Comparison of ENCODE assay signal across 8 cellular contexts in the genomic region with DNA sequence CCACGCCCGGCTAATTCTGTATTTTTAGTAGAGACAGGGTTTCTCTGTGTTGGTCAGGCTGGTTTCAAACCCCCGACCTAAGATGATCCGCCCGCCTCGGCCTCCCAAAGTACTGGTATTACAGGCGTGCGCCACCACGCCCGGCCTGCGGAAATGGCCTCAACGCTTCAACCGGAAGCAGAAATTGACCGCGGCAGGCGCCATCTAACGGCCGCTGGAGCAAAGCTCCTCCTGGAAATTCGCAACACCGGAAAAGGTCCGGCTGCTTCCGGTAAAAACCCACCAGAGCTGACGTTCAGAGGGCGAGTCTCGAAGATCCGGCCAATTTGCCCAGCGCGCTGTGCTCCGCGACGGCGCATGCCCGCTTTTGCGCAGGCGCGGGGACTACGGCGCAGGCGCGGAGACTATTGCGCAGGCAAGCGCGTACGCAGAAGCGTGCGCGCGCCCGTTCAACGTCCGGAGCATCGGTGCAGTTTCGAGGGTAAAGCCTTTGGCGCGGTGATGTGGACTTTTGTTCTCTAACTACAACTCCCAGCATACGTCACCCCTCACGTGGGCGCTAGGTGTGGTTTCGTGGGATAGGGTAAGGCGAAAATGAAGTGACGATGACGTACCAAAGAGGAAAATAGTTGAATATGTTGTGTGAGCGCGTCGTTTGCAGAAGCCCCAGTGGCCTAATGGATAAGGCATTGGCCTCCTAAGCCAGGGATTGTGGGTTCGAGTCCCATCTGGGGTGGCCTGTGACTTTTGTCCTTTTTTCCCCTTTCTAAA. TPM values are rescaled to one million over a fixed set of nuclear protein-coding genes. Genes with fewer than 3 reads are reported as not detected.
DNase-seq lines count a peak whose midpoint lies in the region; ATAC-seq, FAIRE-seq and TF ChIP-seq lines count a peak whose summit lies in the region.

No MANE protein-coding gene starts in this region.

- H3K4me1 Mint-ChIP-seq in CD4-positive, CD25-positive, alpha-beta regulatory T cell: peaks cover 26 to 43% (median 33%) of the 10 kb centered on the region in 4 donors

- H3K9ac ChIP-seq in HepG2 (ENCODE audit: insufficient read depth, low read depth, low read length): peak overlapping the region; percentile 100

- H3K27ac Mint-ChIP-seq in CD4-positive, CD25-positive, alpha-beta regulatory T cell: peak overlapping the region; percentile 100

- H3K79me2 ChIP-seq in HepG2 (ENCODE audit: insufficient read depth, low read length): peaks cover 12% of the 10 kb centered on the region

- CTCF ChIA-PET in HepG2 (lab: Yijun Ruan, JAX; ENCODE audit: low intra/inter-chr PET ratio, low total read pairs): no interaction called here

- ATAC-seq in CD4-positive, CD25-positive, alpha-beta regulatory T cell (ENCODE audit: low read depth in 2 of 2): peak; percentile 88 to 91
- ATAC-seq in GM19438 (IDR thresholded peaks at IDR 0.05; ENCODE audit: low read depth, unreplicated experiment) (peak; percentile 80), HG03571 (IDR thresholded peaks at IDR 0.05; ENCODE audit: unreplicated experiment) (peak; percentile 82), HepG2 (peak; percentile 81)

- POLR2A ChIA-PET in HepG2 (lab: Yijun Ruan, JAX): interaction anchor here (0.7 to 1.6 kb wide), 10 partner anchors 9 to 207 kb away, joined by 3 to 30 read pairs (median 4); a partner anchor contains a TSS

- TF ChIP-seq POLR2A in HepG2 (IDR thresholded peaks at IDR 0.05; ENCODE audit: insufficient read depth in 1 of 2, low read depth in 2 of 2, low read length in 2 of 2): peak; percentile 65 to 68; a peak in 3 of 4 replicates

- no peaks in the 10 kb centered on the region for H4K20me1 ChIP-seq in HepG2 (ENCODE audit: insufficient read depth, low read length)

- peaks cover 13% of the 10 kb centered on the region for H3K36me3 Mint-ChIP-seq in CD4-positive, CD25-positive, alpha-beta regulatory T cell

- H2AFZ ChIP-seq in HepG2 (ENCODE audit: low read length): no peak overlapping the region

- peak; percentile 91 for TF ChIP-seq CTCF in HepG2 (CRISPR knock-in tag; IDR thresholded peaks at IDR 0.05)

- no peaks in the 10 kb centered on the region for H3K27me3 ChIP-seq in CD4-positive, CD25-positive, alpha-beta regulatory T cell (ENCODE audit: control insufficient read depth, insufficient read depth, low read length)
- no peaks in the 10 kb centered on the region; a peak in 1 of 5 replicates for H3K27me3 ChIP-seq in HepG2 (ENCODE audit: control insufficient read depth in 1 of 2, insufficient read depth in 2 of 2, low read length in 2 of 2)

- intact Hi-C loops in HepG2 (cut with micrococcal nuclease; ENCODE audit: unreplicated experiment): loop anchor here (1.0 to 10.0 kb wide), 2 partner anchors 41 to 235 kb away; a partner anchor contains a TSS

- FAIRE-seq in HepG2 (lab: Jason Lieb, UNC): peak; percentile 95

- H3K36me3 ChIP-seq in CD4-positive, CD25-positive, alpha-beta regulatory T cell (ENCODE audit: control insufficient read depth, insufficient read depth, low read length): no peaks in the 10 kb centered on the region
- H3K36me3 ChIP-seq in HepG2 (replicated peaks in 1 of 2; ENCODE audit: control insufficient read depth in 1 of 2, insufficient read depth in 2 of 2, low read length in 2 of 2): peaks cover 0 to under 1% of the 10 kb centered on the region in 2 experiments; a peak in 1 of 5 replicates

- DNase-seq in CD4-positive, CD25-positive, alpha-beta regulatory T cell: peak; percentile 98 to 99 (median 98)
- DNase-seq in NCI-H748 treated with DMSO at 0.1 percent for 48 hours (lab: John Stamatoyannopoulos, UW) (peak; percentile 98), dermis blood vessel endothelial cell (peak; percentile 100), HepG2 (ENCODE audit: low spot score) (peak; percentile 99)
- DNase-seq in activated CD4-positive, alpha-beta T cell treated with anti-CD3 and anti-CD28 coated beads, Interleukin-2, amount 50 U/mL, for 4 hours: peak; percentile 99
- DNase-seq in stimulated activated CD4-positive, alpha-beta T cell treated with anti-CD3 and anti-CD28 coated beads, Interleukin-2, amount 100 ng/mL, for 48 hours: peak; percentile 97 to 98

- H3K4me1 ChIP-seq in CD4-positive, CD25-positive, alpha-beta regulatory T cell (ENCODE audit: control insufficient read depth, insufficient read depth, low read length, poor library complexity, severe bottlenecking): peaks cover 11% of the 10 kb centered on the region
- peaks cover 26% of the 10 kb centered on the region for H3K4me1 ChIP-seq in HepG2 (ENCODE audit: insufficient read depth, low read length)

- in situ Hi-C loops in HepG2 (cut with HindIII; ENCODE audit: extremely low pct_ligation_motif_present, low pct_unique_long_range_greater_than_20kb): no loop called here

- peak; percentile 51 for TF ChIP-seq RAD21 in HepG2 (CRISPR knock-in tag; IDR thresholded peaks at IDR 0.05)

- H3K27ac ChIP-seq in CD4-positive, CD25-positive, alpha-beta regulatory T cell (ENCODE audit: insufficient read depth, low read length, poor library complexity, severe bottlenecking): peak overlapping the region; percentile 99
- H3K27ac ChIP-seq in HepG2 (ENCODE audit: extremely low read length, insufficient read depth, low read length): peak overlapping the region; percentile 100

- BruUV-seq in HepG2 (replicated peaks; lab: Mats Ljungman, UMichigan): no TSS peak

- peak overlapping the region; percentile 91 to 97 (median 96) for H3K4me3 Mint-ChIP-seq in CD4-positive, CD25-positive, alpha-beta regulatory T cell

- H3K4me2 ChIP-seq in HepG2 (ENCODE audit: low read depth, low read length): peak overlapping the region; percentile 87

- peak in 1 of 2 experiments; percentile 29; a peak in 1 of 4 replicates for TF ChIP-seq EP300 in HepG2 (IDR thresholded peaks at IDR 0.05; ENCODE audit: low read depth in 2 of 2, low read length in 2 of 2)
- TF ChIP-seq EP300 in HepG2 (CRISPR knock-in tag; IDR thresholded peaks at IDR 0.05; ENCODE audit: borderline replicate concordance): no peak

- peaks cover 0 to 10% (median 2%) of the 10 kb centered on the region in 7 donors for H3K9me3 Mint-ChIP-seq in CD4-positive, CD25-positive, alpha-beta regulatory T cell

- WGBS in HepG2 (ENCODE audit: low lambda C conversion rate): 6% methylated on average over 29 of the region's 66 CpGs

- H3K27me3 Mint-ChIP-seq in CD4-positive, CD25-positive, alpha-beta regulatory T cell: peaks cover 17% of the 10 kb centered on the region

- H3K4me3 ChIP-seq in CD4-positive, CD25-positive, alpha-beta regulatory T cell (ENCODE audit: low read depth, low read length): peak overlapping the region; percentile 94
- H3K4me3 ChIP-seq in HepG2 (replicated peaks in 1 of 3; ENCODE audit: insufficient read depth in 1 of 3, low read depth in 2 of 3, low read length in 3 of 3): peak overlapping the region; percentile 83 to 97 (median 92)

- no peaks in the 10 kb centered on the region for H3K9me3 ChIP-seq in CD4-positive, CD25-positive, alpha-beta regulatory T cell (ENCODE audit: control insufficient read depth in 2 of 2, low read length in 2 of 2)
- H3K9me3 ChIP-seq in HepG2 (ENCODE audit: low read length): no peaks in the 10 kb centered on the region

RNA-seq across cellular contexts. Expression of a gene that starts 0.9 kb away (rescaled TPM):
- 3.4 TPM for total RNA-seq in CD4-positive, CD25-positive, alpha-beta regulatory T cell
- 10 to 100 TPM; 42.2 to 56.8 (median 56.4) TPM for polyA plus RNA-seq in CD4-positive, CD25-positive, alpha-beta regulatory T cell
- total RNA-seq in dermis blood vessel endothelial cell (6.3 and 9.7 TPM in 2 replicates), HepG2 (2016; rRNA removed; fragmentation: Illumina TruSeq; extraction: Trizol) (50.7 and 59.2 TPM in 2 replicates)
- 9.0 and 17.2 TPM in 2 replicates for total RNA-seq in HepG2 (2016; cell fraction: cytosol; rRNA removed; fragmentation: Illumina TruSeq; extraction: Trizol; ENCODE audit: low read depth)
- total RNA-seq in HepG2 (2016; cell fraction: insoluble cytoplasmic fraction; rRNA removed; fragmentation: Illumina TruSeq; extraction: Trizol): 53.0 and 54.3 TPM in 2 replicates
- 10.5 and 14.1 TPM in 2 replicates for total RNA-seq in HepG2 (2016; cell fraction: membrane; rRNA removed; fragmentation: Illumina TruSeq; extraction: Trizol)
- 17.0 and 26.9 TPM in 2 replicates for total RNA-seq in HepG2 (2016; cell fraction: nucleus; rRNA removed; fragmentation: Illumina TruSeq; extraction: Trizol)
- polyA plus RNA-seq in HepG2 (2011; rRNA removed): 37.3 and 39.2 TPM in 2 replicates
- 39.8 and 50.1 TPM in 2 replicates for polyA plus RNA-seq in HepG2 (2011; cell fraction: cytosol; rRNA removed)
- 10.2 and 10.4 TPM in 2 replicates for polyA plus RNA-seq in HepG2 (2011; cell fraction: nucleus; rRNA removed)
- 27.8 and 33.2 TPM in 2 replicates for polyA plus RNA-seq in HepG2 (2012)
- 6.3 and 9.9 TPM in 2 replicates for polyA plus RNA-seq in HepG2 (2016; cell fraction: cytosol; fragmentation: Illumina TruSeq; extraction: Trizol; ENCODE audit: low read depth)
- polyA plus RNA-seq in HepG2 (2016; cell fraction: insoluble cytoplasmic fraction; fragmentation: Illumina TruSeq; extraction: Trizol; ENCODE audit: low read depth): 35.3 and 35.8 TPM in 2 replicates
- 7.3 and 7.8 TPM in 2 replicates for polyA plus RNA-seq in HepG2 (2016; cell fraction: membrane; fragmentation: Illumina TruSeq; extraction: Trizol; ENCODE audit: low read depth)
- polyA plus RNA-seq in HepG2 (2016; cell fraction: nucleus; fragmentation: Illumina TruSeq; extraction: Trizol; ENCODE audit: insufficient read depth, low read depth): 19.2 and 21.0 TPM in 2 replicates
- polyA minus RNA-seq in HepG2 (2011; rRNA and poly(A)+ RNA removed; ENCODE audit: low replicate concordance): 14.9 and 26.4 TPM in 2 replicates
- 3.2 and 3.4 TPM in 2 replicates for polyA minus RNA-seq in HepG2 (2011; cell fraction: cytosol; rRNA and poly(A)+ RNA removed)
- polyA minus RNA-seq in HepG2 (2011; cell fraction: nucleus; rRNA and poly(A)+ RNA removed): 4.1 TPM in 2 replicates

RNA-seq across cellular contexts. Expression of a gene that starts 19.5 kb away (rescaled TPM):
- total RNA-seq in CD4-positive, CD25-positive, alpha-beta regulatory T cell: 190 TPM
- 10 to 100 TPM; 56.9 to 74.7 (median 59.4) TPM for polyA plus RNA-seq in CD4-positive, CD25-positive, alpha-beta regulatory T cell
- 38.8 and 53.2 TPM in 2 replicates for total RNA-seq in dermis blood vessel endothelial cell
- 50.7 and 59.5 TPM in 2 replicates for total RNA-seq in HepG2 (2016; rRNA removed; fragmentation: Illumina TruSeq; extraction: Trizol)
- total RNA-seq in HepG2 (2016; cell fraction: cytosol; rRNA removed; fragmentation: Illumina TruSeq; extraction: Trizol; ENCODE audit: low read depth): 9.4 and 13.3 TPM in 2 replicates
- 50.6 and 54.5 TPM in 2 replicates for total RNA-seq in HepG2 (2016; cell fraction: insoluble cytoplasmic fraction; rRNA removed; fragmentation: Illumina TruSeq; extraction: Trizol)
- total RNA-seq in HepG2 (2016; cell fraction: membrane; rRNA removed; fragmentation: Illumina TruSeq; extraction: Trizol): 19.2 and 24.0 TPM in 2 replicates
- total RNA-seq in HepG2 (2016; cell fraction: nucleus; rRNA removed; fragmentation: Illumina TruSeq; extraction: Trizol): 50.0 and 54.9 TPM in 2 replicates
- 15.9 and 17.9 TPM in 2 replicates for polyA plus RNA-seq in HepG2 (2011; rRNA removed)
- polyA plus RNA-seq in HepG2 (2011; cell fraction: cytosol; rRNA removed): 9.5 and 11.8 TPM in 2 replicates
- polyA plus RNA-seq in HepG2 (2011; cell fraction: nucleus; rRNA removed): 57.7 and 73.4 TPM in 2 replicates
- 25.8 and 32.8 TPM in 2 replicates for polyA plus RNA-seq in HepG2 (2012)
- 3.1 and 3.2 TPM in 2 replicates for polyA plus RNA-seq in HepG2 (2016; cell fraction: cytosol; fragmentation: Illumina TruSeq; extraction: Trizol; ENCODE audit: low read depth)
- 56.2 and 61.3 TPM in 2 replicates for polyA plus RNA-seq in HepG2 (2016; cell fraction: insoluble cytoplasmic fraction; fragmentation: Illumina TruSeq; extraction: Trizol; ENCODE audit: low read depth)
- polyA plus RNA-seq in HepG2 (2016; cell fraction: membrane; fragmentation: Illumina TruSeq; extraction: Trizol; ENCODE audit: low read depth): 9.0 and 10.3 TPM in 2 replicates
- 70.2 and 76.0 TPM in 2 replicates for polyA plus RNA-seq in HepG2 (2016; cell fraction: nucleus; fragmentation: Illumina TruSeq; extraction: Trizol; ENCODE audit: insufficient read depth, low read depth)
- polyA minus RNA-seq in HepG2 (2011; rRNA and poly(A)+ RNA removed; ENCODE audit: low replicate concordance): 25.3 and 62.6 TPM in 2 replicates
- 11.8 and 15.0 TPM in 2 replicates for polyA minus RNA-seq in HepG2 (2011; cell fraction: cytosol; rRNA and poly(A)+ RNA removed)
- 91.1 and 123 TPM in 2 replicates for polyA minus RNA-seq in HepG2 (2011; cell fraction: nucleus; rRNA and poly(A)+ RNA removed)

Comparison
In these comparisons a context has a peak if more than half of its experiments do, and no peak if none do; other contexts are left out.
1. Peak in every context shown above with its lines: DNase-seq, ATAC-seq, H3K4me3 ChIP-seq and H3K27ac ChIP-seq.